14 cellular contexts compared by ENCODE assay signal in the genomic region with DNA sequence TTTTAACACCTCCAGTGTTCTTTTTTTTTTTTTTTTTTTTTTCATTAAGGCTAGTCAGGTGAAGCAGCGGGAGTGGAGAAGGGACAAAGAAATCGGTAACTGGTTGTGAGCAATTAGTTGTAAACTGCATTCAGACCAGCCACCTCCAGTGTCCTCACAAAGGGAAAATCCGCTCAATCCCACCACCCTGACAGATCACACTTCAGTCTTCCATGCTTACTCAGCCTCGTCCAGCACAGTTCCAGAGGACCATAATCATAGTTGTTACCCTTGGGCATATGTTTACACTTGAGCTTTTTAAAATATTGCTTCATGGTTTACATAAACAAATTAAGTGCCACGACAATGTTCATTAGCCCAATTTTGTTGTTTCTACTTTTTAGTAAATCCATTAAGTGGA. TPM values are rescaled to one million over a fixed set of nuclear protein-coding genes. Genes with fewer than 3 reads are reported as not detected.
DNase-seq lines count a peak whose midpoint lies in the region; ATAC-seq, FAIRE-seq and TF ChIP-seq lines count a peak whose summit lies in the region.
"Had no signal": no experiment of that assay in that cellular context is flagged by ENCODE, and none has a peak within 500 bp of the region (broad histone marks: within the 10 kb centered on the region; RNA-seq: fewer than 3 reads in every experiment).

No MANE protein-coding gene starts in this region.

- TF ChIP-seq CTCF in brain (conservative IDR thresholded peaks at IDR 0.05) (no peak), nephron progenitor cell (IDR thresholded peaks at IDR 0.05) (no peak)

- H3K27me3 Mint-ChIP-seq in brain, result no peaks in the 10 kb centered on the region
- H3K27me3 Mint-ChIP-seq in nephron progenitor cell (ENCODE audit: low read depth, poor library complexity), result no peaks in the 10 kb centered on the region
- H3K27me3 Mint-ChIP-seq: central memory CD8-positive, alpha-beta T cell; naive thymus-derived CD4-positive, alpha-beta T cell had no signal

- H3K9me3 Mint-ChIP-seq in brain (no peaks in the 10 kb centered on the region), nephron progenitor cell (no peaks in the 10 kb centered on the region)
- H3K9me3 Mint-ChIP-seq: CD14-positive monocyte; central memory CD8-positive, alpha-beta T cell; naive thymus-derived CD4-positive, alpha-beta T cell had no signal

- ATAC-seq in HG03139 (IDR thresholded peaks at IDR 0.05; ENCODE audit: unreplicated experiment), result no peak
- ATAC-seq: naive thymus-derived CD4-positive, alpha-beta T cell had no signal

- peaks cover 11 to 13% of the 10 kb centered on the region in 2 donors for H3K36me3 ChIP-seq in small intestine (ENCODE audit: control insufficient read depth in 2 of 2, insufficient read depth in 2 of 2, low read length in 2 of 2)

- peaks cover 3 to 10% of the 10 kb centered on the region in 2 donors for H3K4me1 ChIP-seq in small intestine (ENCODE audit: control insufficient read depth in 2 of 2, insufficient read depth in 1 of 2, low read depth in 1 of 2, low read length in 1 of 2)

- H3K36me3 Mint-ChIP-seq in brain, result peaks cover 54% of the 10 kb centered on the region
- H3K36me3 Mint-ChIP-seq in nephron progenitor cell (ENCODE audit: low read depth), result peaks cover 60% of the 10 kb centered on the region

- H3K27ac ChIP-seq in small intestine (ENCODE audit: low read depth in 1 of 2, low read length in 1 of 2), result peak overlapping the region; percentile 82 to 85

- H3K9me3 ChIP-seq in small intestine (ENCODE audit: control insufficient read depth, low read depth), result no peaks in the 10 kb centered on the region

- H3K27me3 ChIP-seq in small intestine (ENCODE audit: control insufficient read depth in 2 of 2, insufficient read depth in 2 of 2, low read length in 2 of 2), result no peaks in the 10 kb centered on the region

- no peak for FAIRE-seq in small intestine (lab: Jason Lieb, UNC)

- peaks cover 49% of the 10 kb centered on the region for H3K4me1 Mint-ChIP-seq in brain
- peaks cover 33% of the 10 kb centered on the region for H3K4me1 Mint-ChIP-seq in nephron progenitor cell

- H3K27ac Mint-ChIP-seq in brain (peak overlapping the region in 3 of 5 experiments; percentile 4 to 92 (median 78)), nephron progenitor cell (no peak overlapping the region)

- DNase-seq in EL (peak; percentile 43), kidney tubule cell (ENCODE audit: low spot score) (peak; percentile 37), small intestine (no peak), GM19238 (ENCODE audit: insufficient read length, low spot score) (no peak), GM19240 (ENCODE audit: insufficient read length, low spot score) (no peak), nephron progenitor cell (no peak)
- DNase-seq: NCI-H1092; NCI-H82; stimulated activated CD4-positive, alpha-beta T cell treated with anti-CD3 and anti-CD28 coated beads, Interleukin-4, amount 100 ng/mL, for 4 hours had no signal

- no peak overlapping the region for H3K4me3 ChIP-seq in small intestine (ENCODE audit: low read depth in 1 of 2, low read length in 2 of 2)

- H3K4me3 Mint-ChIP-seq in brain, result no peak overlapping the region
- H3K4me3 Mint-ChIP-seq in nephron progenitor cell, result no peak overlapping the region
- H3K4me3 Mint-ChIP-seq: CD14-positive monocyte; central memory CD8-positive, alpha-beta T cell; naive thymus-derived CD4-positive, alpha-beta T cell had no signal

- 49 to 66% (median 63%) methylated on average over 5 of the region's 5 CpGs for WGBS in small intestine, 3 donors

RNA-seq across cellular contexts. Expression of a gene that starts 10.2 kb away (rescaled TPM):
- polyA plus RNA-seq in brain (ENCODE audit: insufficient read depth, low read depth, low replicate concordance) (1,097 TPM), small intestine (100 to 1,000 TPM; 147 to 306 (median 260) TPM)

RNA-seq across cellular contexts. Expression of a gene that starts 32.1 kb away (rescaled TPM):
- polyA plus RNA-seq in brain (ENCODE audit: insufficient read depth, low read depth, low replicate concordance) (298 TPM), small intestine (10 to 100 TPM; 49.4 to 83.6 (median 57.8) TPM)

Comparison
In these comparisons a context has a peak if more than half of its experiments do, and no peak if none do; other contexts are left out.
1. DNase-seq: peak in EL (single experiment) and kidney tubule cell (single experiment); none in small intestine (single experiment), GM19238 (single experiment), GM19240 (single experiment) and nephron progenitor cell (single experiment).